ENCODE assay signal across 8 cellular contexts in the genomic region with DNA sequence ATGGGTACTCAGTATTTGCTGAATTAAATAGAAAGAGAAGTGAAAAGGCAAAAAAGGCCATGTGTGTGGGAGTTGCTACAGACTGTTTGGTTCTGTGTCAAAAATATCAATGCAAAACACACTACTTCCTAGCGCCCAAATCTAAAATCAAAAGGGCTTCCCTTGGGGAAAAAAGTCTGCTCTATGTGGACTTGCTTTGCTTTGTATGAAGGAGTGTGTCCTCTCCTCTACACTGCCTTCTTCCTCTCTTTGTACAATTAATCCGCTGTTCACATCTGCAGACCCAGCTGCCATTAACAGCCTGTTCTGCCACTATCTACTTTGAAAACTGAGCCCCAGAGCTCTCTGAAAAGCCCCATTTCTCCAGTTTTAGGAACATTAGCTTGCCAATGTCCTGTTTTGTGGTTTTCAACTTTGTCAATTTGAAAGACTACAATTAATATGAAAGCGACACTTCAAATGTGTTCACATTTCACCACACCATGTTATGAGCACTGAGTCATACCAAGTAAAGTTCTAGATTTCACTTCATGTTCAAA.
DNase-seq lines count a peak whose midpoint lies in the region; ATAC-seq, FAIRE-seq and TF ChIP-seq lines count a peak whose summit lies in the region.

No MANE protein-coding gene starts in this region.

- H3K27me3 ChIP-seq in GM12878 (replicated peaks in 1 of 2; ENCODE audit: control insufficient read depth in 2 of 2, insufficient read depth in 2 of 2, low read length in 1 of 2): no peaks in the 10 kb centered on the region; a peak in 1 of 4 replicates
- no peaks in the 10 kb centered on the region for H3K27me3 ChIP-seq in transverse colon
- no peaks in the 10 kb centered on the region for H3K27me3 ChIP-seq in A673 (replicated peaks; ENCODE audit: insufficient read depth, low read depth, low read length, poor library complexity)

- RAD21 ChIA-PET in GM12878 (lab: Charles Lee; ENCODE audit: unreplicated experiment): no interaction called here

- H3K9ac ChIP-seq in GM12878 (ENCODE audit: control insufficient read depth, insufficient read depth, low read length): no peak overlapping the region

- peak; percentile 64 to 75 for TF ChIP-seq EP300 in GM12878 (IDR thresholded peaks at IDR 0.05; ENCODE audit: borderline replicate concordance in 1 of 2, control insufficient read depth in 1 of 2, low read depth in 2 of 2, low read length in 2 of 2)
- TF ChIP-seq EP300 in transverse colon (IDR thresholded peaks at IDR 0.05; ENCODE audit: low read depth): no peak

- no peak for TF ChIP-seq RAD21 in GM12878 (IDR thresholded peaks at IDR 0.05; ENCODE audit: insufficient read depth, low read depth, low read length)

- H3K4me2 ChIP-seq in GM12878 (ENCODE audit: control insufficient read depth, insufficient read depth): peak overlapping the region; percentile 71

- POLR2A ChIA-PET in GM12878 (lab: Charles Lee) (no interaction called here), A673 (lab: Charles Lee; ENCODE audit: low non-redundant PET) (no interaction called here)

- no peak overlapping the region; the same call in 1 of the 2 replicates for H2AFZ ChIP-seq in GM12878 (ENCODE audit: control insufficient read depth, low read depth, low read length)

- no TSS peak for BruUV-seq in GM12878 (replicated peaks; lab: Mats Ljungman, UMichigan)
- no TSS peak for BruUV-seq in A673 (replicated peaks; lab: Mats Ljungman, UMichigan)

- TF ChIP-seq CTCF in GM12878 (IDR thresholded peaks at IDR 0.05 in 2 of 3, conservative IDR thresholded peaks at IDR 0.05 in 1 of 3; ENCODE audit: control insufficient read depth in 2 of 3, extremely low read depth in 1 of 3, insufficient read depth in 1 of 3, low read depth in 3 of 3, low read length in 3 of 3) (no peak), transverse colon (IDR thresholded peaks at IDR 0.05) (no peak), A673 (conservative IDR thresholded peaks at IDR 0.05; ENCODE audit: low read depth, low read length) (no peak)

- H4K20me1 ChIP-seq in GM12878 (ENCODE audit: control insufficient read depth, insufficient read depth): no peaks in the 10 kb centered on the region

- H3K36me3 ChIP-seq in GM12878 (ENCODE audit: control insufficient read depth in 2 of 2, insufficient read depth in 2 of 2, low read length in 1 of 2) (no peaks in the 10 kb centered on the region), transverse colon (no peaks in the 10 kb centered on the region), A673 (ENCODE audit: insufficient read depth, low read length, poor library complexity, severe bottlenecking) (no peaks in the 10 kb centered on the region)

- SMC1A ChIA-PET in GM12878 (lab: Charles Lee; ENCODE audit: uncharacterized antibody, unreplicated experiment): interaction anchor here (0.6 to 1.5 kb wide), 6 partner anchors 82 to 655 kb away, joined by 3 read pairs; no protein-coding TSS in a partner anchor

- no peak for TF ChIP-seq POLR2A in GM12878 (IDR thresholded peaks at IDR 0.05; ENCODE audit: low read depth, low read length)
- no peak for TF ChIP-seq POLR2A in transverse colon (IDR thresholded peaks at IDR 0.05)

- peak; percentile 80 for ATAC-seq in GM19463 (IDR thresholded peaks at IDR 0.05; ENCODE audit: unreplicated experiment)
- ATAC-seq in HG03432 (IDR thresholded peaks at IDR 0.05; ENCODE audit: unreplicated experiment): peak; percentile 90
- peak; percentile 89 for ATAC-seq in GM12878

- DNase-seq in GDM1 (lab: John Stamatoyannopoulos, UW): peak; percentile 31
- DNase-seq in GM12878 (ENCODE audit: low read depth, low spot score): peak; percentile 80
- no peak for DNase-seq in transverse colon
- no peak for DNase-seq in activated CD4-positive, alpha-beta T cell treated with anti-CD3 and anti-CD28 coated beads, Interleukin-2, amount 50 U/mL, for 1 hour
- no peak for DNase-seq in A673 (ENCODE audit: low spot score)

- H3K4me3 ChIP-seq in GM12878: 0 out of 2 replicates have a peak overlapping the region, but pooled peaks have one; percentile 8
- no peak overlapping the region for H3K4me3 ChIP-seq in transverse colon
- H3K4me3 ChIP-seq in A673 (ENCODE audit: low read depth, low read length, poor library complexity, severe bottlenecking): no peak overlapping the region

- CTCF ChIA-PET in GM12878 (lab: Yijun Ruan, JAX): interaction anchor here (0.6 to 1.3 kb wide), 2 partner anchors 66 to 264 kb away, joined by 3 to 4 read pairs; no protein-coding TSS in a partner anchor
- CTCF ChIA-PET in A673 (lab: Charles Lee): no interaction called here

- intact Hi-C loops in GM12878 (cut with micrococcal nuclease; ENCODE audit: unreplicated experiment) (loop anchor here (5.0 kb wide), 1 partner anchor 103 kb away; the partner anchor contains the start of gene KIF13A), transverse colon (cut with DNase I; ENCODE audit: low total_unique reads) (no loop called here), A673 (cut with micrococcal nuclease; ENCODE audit: unreplicated experiment) (no loop called here)

- no peak for FAIRE-seq in GM12878 (lab: Jason Lieb, UNC)

- H3K9me3 ChIP-seq in GM12878 (replicated peaks; ENCODE audit: control insufficient read depth, insufficient read depth, low read length) (no peaks in the 10 kb centered on the region), transverse colon (no peaks in the 10 kb centered on the region), A673 (ENCODE audit: low read depth, low read length, poor library complexity, severe bottlenecking) (no peaks in the 10 kb centered on the region)

- H3K4me1 ChIP-seq in GM12878 (ENCODE audit: control insufficient read depth, insufficient read depth, low read length) (peaks cover 18% of the 10 kb centered on the region), transverse colon (peaks cover 0 to 12% (median 3%) of the 10 kb centered on the region in 4 donors), A673 (ENCODE audit: insufficient read depth, low read length, poor library complexity, severe bottlenecking) (no peaks in the 10 kb centered on the region)

- H3K79me2 ChIP-seq in GM12878 (ENCODE audit: control insufficient read depth, insufficient read depth, low read length): no peaks in the 10 kb centered on the region

- in situ Hi-C loops in GM12878 (cut with MboI) (no loop called here), transverse colon (cut with MboI; ENCODE audit: low pct_ligation_motif_present in 1 of 4, low pct_unique_long_range_greater_than_20kb in 1 of 4, low sequenced_read_pairs in 3 of 4) (no loop called here)

- peak overlapping the region; percentile 22; the same call in 1 of the 2 replicates for H3K27ac ChIP-seq in GM12878 (ENCODE audit: control insufficient read depth, insufficient read depth)
- peak overlapping the region; percentile 84 for H3K27ac ChIP-seq in temporal lobe (ENCODE audit: low read depth, low read length)
- H3K27ac ChIP-seq in transverse colon: no peak overlapping the region
- H3K27ac ChIP-seq in A673 (ENCODE audit: low read depth, low read length, poor library complexity, severe bottlenecking): no peak overlapping the region

- 0% methylated on average over 3 of the region's 3 CpGs for WGBS in GM12878 (ENCODE audit: insufficient coverage, insufficient replicate concordance, low lambda C conversion rate, missing lambda C conversion rate)
- 55 to 64% methylated on average over 3 of the region's 3 CpGs for WGBS in transverse colon (ENCODE audit: low coverage in 1 of 2), 2 donors

TF ChIP-seq in GM12878, 131 proteins besides CTCF, POLR2A, EP300 and RAD21 (continues in another document):
- TF ChIP-seq KAT2A (conservative IDR thresholded peaks at IDR 0.05; ENCODE audit: control insufficient read depth, low read depth, low read length) (no peak), TBL1XR1 (IDR thresholded peaks at IDR 0.05; ENCODE audit: low read depth, low read length) (peak; percentile 63), RBBP5 (conservative IDR thresholded peaks at IDR 0.05) (no peak), MEF2A (IDR thresholded peaks at IDR 0.05; ENCODE audit: insufficient read depth, low read depth, low read length) (peak; percentile 74), MXI1 (IDR thresholded peaks at IDR 0.05; ENCODE audit: low read depth, low read length) (no peak), ZNF592 (IDR thresholded peaks at IDR 0.05) (no peak), ZNF217 (IDR thresholded peaks at IDR 0.05) (peak; percentile 82; the same call in 1 of the 2 replicates)

Comparison
In these comparisons a context has a peak if more than half of its experiments do, and no peak if none do; other contexts are left out.
1. DNase-seq: peak in GDM1 (single experiment) and GM12878 (single experiment); none in transverse colon (single experiment), activated CD4-positive, alpha-beta T cell treated with anti-CD3 and anti-CD28 coated beads, Interleukin-2, amount 50 U/mL, for 1 hour (single experiment) and A673 (single experiment).
2. H3K27ac ChIP-seq: peak in GM12878 (single experiment) and temporal lobe (single experiment); none in transverse colon (0 of 4) and A673 (single experiment).
3. Peak in every context shown above with its lines, with median percentiles within 50 percentile points of each other: ATAC-seq.